In the genomic region with DNA sequence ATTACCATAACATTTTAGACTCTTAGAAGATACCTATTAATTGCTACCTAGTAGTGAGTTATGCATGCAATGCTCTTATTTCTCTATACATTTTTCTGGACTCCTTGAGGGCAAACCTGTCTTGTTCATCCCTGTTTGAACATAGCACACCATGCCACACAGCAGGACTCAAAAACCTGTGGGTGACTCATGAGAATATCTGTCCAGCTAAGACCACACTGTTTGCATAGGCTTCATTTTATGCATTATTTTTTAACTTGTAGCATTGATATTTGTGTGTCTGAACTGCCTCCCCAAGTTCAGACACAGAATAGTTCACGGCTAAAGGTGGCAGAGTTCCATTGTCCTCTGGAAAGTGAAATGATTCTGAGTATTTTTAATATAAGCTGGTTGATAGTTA, we compare ENCODE assay signal across 10 cellular contexts. TPM values are rescaled to one million over a fixed set of nuclear protein-coding genes. Genes with fewer than 3 reads are reported as not detected.
A peak's percentile ranks its signal among the peaks of the same experiment; 100 is the strongest.
DNase-seq lines count a peak whose midpoint lies in the region; ATAC-seq and TF ChIP-seq lines count a peak whose summit lies in the region.
"Had no signal": no experiment of that assay in that cellular context is flagged by ENCODE, and none has a peak within 500 bp of the region (broad histone marks: within the 10 kb centered on the region; RNA-seq: fewer than 3 reads in every experiment).

No MANE protein-coding gene starts in this region.

- no peak for TF ChIP-seq POLR2A in uterus (IDR thresholded peaks at IDR 0.05)

- peak overlapping the region; percentile 67 for H3K4me3 ChIP-seq in left ventricle myocardium inferior
- H3K4me3 ChIP-seq in mesodermal cell (ENCODE audit: extremely low read depth, insufficient read depth, low read length, poor library complexity, severe bottlenecking): peak overlapping the region; percentile 9
- peak overlapping the region; percentile 15 to 22 for H3K4me3 ChIP-seq in uterus

- no peak for ATAC-seq in left ventricle myocardium superior
- ATAC-seq in GM21737 (IDR thresholded peaks at IDR 0.05; ENCODE audit: unreplicated experiment): no peak

- peaks cover 8% of the 10 kb centered on the region for H3K27me3 Mint-ChIP-seq in brain
- peaks cover 10% of the 10 kb centered on the region for H3K27me3 Mint-ChIP-seq in activated CD4-positive, alpha-beta memory T cell treated with anti-CD3 and anti-CD28 coated beads, Interleukin-2, amount 10 ng/mL, durations not matched to agents 7 days and 5 days

- H3K4me1 ChIP-seq in left ventricle myocardium inferior: peaks cover 88% of the 10 kb centered on the region
- H3K4me1 ChIP-seq in mesodermal cell (ENCODE audit: control insufficient read depth, insufficient read depth, low read length, poor library complexity, severe bottlenecking): peaks cover 50% of the 10 kb centered on the region
- H3K4me1 ChIP-seq in uterus: peaks cover 0 to 3% of the 10 kb centered on the region in 2 donors

- H3K9me3 ChIP-seq in left ventricle myocardium inferior (replicated peaks) (no peaks in the 10 kb centered on the region), mesodermal cell (ENCODE audit: control insufficient read depth, low read length) (no peaks in the 10 kb centered on the region), uterus (no peaks in the 10 kb centered on the region)

- H3K36me3 ChIP-seq in left ventricle myocardium inferior (no peaks in the 10 kb centered on the region), mesodermal cell (ENCODE audit: control insufficient read depth, insufficient read depth, low read length) (peaks cover 14% of the 10 kb centered on the region), uterus (no peaks in the 10 kb centered on the region)

- H3K9me3 Mint-ChIP-seq in brain: peaks cover 0 to 5% (median 0%) of the 10 kb centered on the region in 5 experiments
- no peaks in the 10 kb centered on the region for H3K9me3 Mint-ChIP-seq in activated CD4-positive, alpha-beta memory T cell treated with anti-CD3 and anti-CD28 coated beads, Interleukin-2, amount 10 ng/mL, durations not matched to agents 7 days and 5 days
- H3K9me3 Mint-ChIP-seq: activated naive CD8-positive, alpha-beta T cell treated with anti-CD3 and anti-CD28 coated beads, Interleukin-2, amount 10 ng/mL, durations not matched to agents 7 days and 5 days had no signal

- 86% methylated on average over 1 of the region's 1 CpG; no CpG with 5 or more reads in 1 of the 2 experiments for WGBS in mesodermal cell (ENCODE audit: insufficient coverage in 2 of 2), 2 experiments

- H3K4me1 Mint-ChIP-seq in brain: peaks cover 83% of the 10 kb centered on the region
- peaks cover 15% of the 10 kb centered on the region for H3K4me1 Mint-ChIP-seq in activated CD4-positive, alpha-beta memory T cell treated with anti-CD3 and anti-CD28 coated beads, Interleukin-2, amount 10 ng/mL, durations not matched to agents 7 days and 5 days

- intact Hi-C loops in left ventricle myocardium inferior (cut with micrococcal nuclease) (no loop called here), left ventricle myocardium superior (cut with micrococcal nuclease) (no loop called here), uterus (cut with DNase I; ENCODE audit: low total_unique reads) (no loop called here)

- TF ChIP-seq CTCF in left ventricle myocardium inferior (IDR thresholded peaks at IDR 0.05; ENCODE audit: borderline replicate concordance): no peak
- no peak for TF ChIP-seq CTCF in brain (conservative IDR thresholded peaks at IDR 0.05)
- TF ChIP-seq CTCF in uterus (IDR thresholded peaks at IDR 0.05): no peak

- H3K27me3 ChIP-seq in left ventricle myocardium inferior (ENCODE audit: low read depth) (no peaks in the 10 kb centered on the region), uterus (no peaks in the 10 kb centered on the region)

- CTCF ChIA-PET in activated CD4-positive, alpha-beta memory T cell treated with anti-CD3 and anti-CD28 coated beads, Interleukin-2, amount 10 ng/mL, durations not matched to agents 7 days and 5 days (lab: Charles Lee): no interaction called here

- DNase-seq in left ventricle myocardium inferior: no peak
- DNase-seq in left ventricle myocardium superior: no peak
- DNase-seq in uterus: no peak
- no peak for DNase-seq in activated CD4-positive, alpha-beta memory T cell treated with anti-CD3 and anti-CD28 coated beads, Interleukin-2, amount 10 ng/mL, durations not matched to agents 7 days and 5 days
- no peak for DNase-seq in hepatic stellate cell (ENCODE audit: low spot score)
- DNase-seq: activated naive CD8-positive, alpha-beta T cell treated with anti-CD3 and anti-CD28 coated beads, Interleukin-2, amount 10 ng/mL, durations not matched to agents 7 days and 5 days; T1000 had no signal

- peak overlapping the region in 3 of 5 experiments; percentile 45 to 75 (median 70) for H3K4me3 Mint-ChIP-seq in brain
- no peak overlapping the region for H3K4me3 Mint-ChIP-seq in activated CD4-positive, alpha-beta memory T cell treated with anti-CD3 and anti-CD28 coated beads, Interleukin-2, amount 10 ng/mL, durations not matched to agents 7 days and 5 days
- H3K4me3 Mint-ChIP-seq: activated naive CD8-positive, alpha-beta T cell treated with anti-CD3 and anti-CD28 coated beads, Interleukin-2, amount 10 ng/mL, durations not matched to agents 7 days and 5 days had no signal

- H3K36me3 Mint-ChIP-seq in brain: peaks cover 3% of the 10 kb centered on the region
- no peaks in the 10 kb centered on the region for H3K36me3 Mint-ChIP-seq in activated CD4-positive, alpha-beta memory T cell treated with anti-CD3 and anti-CD28 coated beads, Interleukin-2, amount 10 ng/mL, durations not matched to agents 7 days and 5 days (ENCODE audit: low read depth)
- H3K36me3 Mint-ChIP-seq: activated naive CD8-positive, alpha-beta T cell treated with anti-CD3 and anti-CD28 coated beads, Interleukin-2, amount 10 ng/mL, durations not matched to agents 7 days and 5 days had no signal

- POLR2A ChIA-PET in activated CD4-positive, alpha-beta memory T cell treated with anti-CD3 and anti-CD28 coated beads, Interleukin-2, amount 10 ng/mL, durations not matched to agents 7 days and 5 days (lab: Charles Lee): no interaction called here

- H3K27ac Mint-ChIP-seq in brain: peak overlapping the region in 3 of 5 experiments; percentile 32 to 87 (median 87)
- H3K27ac Mint-ChIP-seq in activated CD4-positive, alpha-beta memory T cell treated with anti-CD3 and anti-CD28 coated beads, Interleukin-2, amount 10 ng/mL, durations not matched to agents 7 days and 5 days: no peak overlapping the region
- H3K27ac Mint-ChIP-seq: activated naive CD8-positive, alpha-beta T cell treated with anti-CD3 and anti-CD28 coated beads, Interleukin-2, amount 10 ng/mL, durations not matched to agents 7 days and 5 days had no signal

- H3K27ac ChIP-seq in left ventricle myocardium inferior (replicated peaks) (peak overlapping the region; percentile 87), mesodermal cell (ENCODE audit: low read depth, low read length, severe bottlenecking) (peak overlapping the region; percentile 37), uterus (peak overlapping the region; percentile 77 to 80)

RNA-seq across cellular contexts. Expression of gene LMCD1, which starts 1.8 kb away (rescaled TPM):
- total RNA-seq in left ventricle myocardium inferior (72.9 TPM), left ventricle myocardium superior (37.9 TPM), uterus (100 to 1,000 TPM in 2 of 4 donors, 10 to 100 TPM in 2; 70.9 to 163 (median 115) TPM)
- polyA plus RNA-seq in brain (ENCODE audit: insufficient read depth, low read depth, low replicate concordance): 8.8 TPM
- 50.9 TPM for polyA plus RNA-seq in mesodermal cell (2013, experiment 1 of 2)
- polyA plus RNA-seq in mesodermal cell (2013, experiment 2 of 2): 48.9 TPM
- total RNA-seq in activated CD4-positive, alpha-beta memory T cell treated with anti-CD3 and anti-CD28 coated beads, Interleukin-2, amount 10 ng/mL, durations not matched to agents 7 days and 5 days: 1 to 10 TPM; 3.0 to 4.3 TPM

Comparison
In these comparisons a context has a peak if more than half of its experiments do, and no peak if none do; other contexts are left out.
1. H3K27ac ChIP-seq: peak in every context shown above with its lines; median percentile 87 in left ventricle myocardium inferior; 78 in uterus; 37 in mesodermal cell.
2. H3K4me3 ChIP-seq: peak in every context shown above with its lines; median percentile 67 in left ventricle myocardium inferior; 18 in uterus; 9 in mesodermal cell.